In the genomic region with DNA sequence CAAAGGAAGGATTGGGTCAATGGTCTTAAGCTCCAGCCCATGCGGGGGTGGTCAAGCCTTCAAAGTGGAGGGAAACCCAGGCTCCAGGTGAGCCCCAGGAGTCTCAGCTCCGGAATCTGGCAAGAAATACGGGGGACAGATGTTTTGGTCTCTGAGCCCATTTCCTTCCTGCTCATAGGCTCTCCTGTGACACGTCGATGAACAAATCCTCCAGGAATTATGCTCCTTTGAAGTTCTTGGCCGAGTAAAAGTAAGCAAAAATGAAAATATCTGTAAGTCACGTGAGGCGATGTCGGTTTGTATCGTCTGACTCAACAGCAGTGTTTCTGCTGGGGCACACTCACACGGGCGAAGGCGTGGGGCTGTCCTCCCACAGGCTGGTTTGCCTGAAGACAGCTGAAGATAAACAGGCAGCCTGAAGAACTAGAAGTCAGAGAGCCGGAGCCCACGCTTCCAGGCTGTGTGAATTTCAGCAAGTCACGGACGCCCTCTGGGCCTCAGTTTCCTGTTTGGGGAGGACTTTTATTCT, we compare ENCODE assay signal across 8 cellular contexts. TPM values are rescaled to one million over a fixed set of nuclear protein-coding genes. Genes with fewer than 3 reads are reported as not detected.
DNase-seq lines count a peak whose midpoint lies in the region; ATAC-seq and TF ChIP-seq lines count a peak whose summit lies in the region.

No MANE protein-coding gene starts in this region.

- no peak overlapping the region for H3K27ac ChIP-seq in colonic mucosa
- H3K27ac ChIP-seq in skin epidermis: peak overlapping the region in 14 of 21 experiments; percentile 2 to 76 (median 44)

- peak; percentile 78 for DNase-seq in BJ (ENCODE audit: low read depth)
- peak; percentile 56 for DNase-seq in HFF-Myc (ENCODE audit: extremely low read depth, low read depth)
- peak; percentile 38 for DNase-seq in activated B cell treated with CpG ODN at 0.5 μM for 24 hours
- DNase-seq in colonic mucosa: no peak
- DNase-seq in COLO829 (ENCODE audit: low spot score): no peak
- no peak for DNase-seq in progenitor cell of endocrine pancreas (ENCODE audit: low spot score, unreplicated experiment)
- no peak for DNase-seq in NCI-H524 (lab: John Stamatoyannopoulos, UW)

- peaks cover 67% of the 10 kb centered on the region for H3K4me1 Mint-ChIP-seq in activated B cell treated with CpG ODN at 0.5 μM for 24 hours
- H3K4me1 Mint-ChIP-seq in progenitor cell of endocrine pancreas (ENCODE audit: low read depth): peaks cover 34% of the 10 kb centered on the region

- H3K36me3 Mint-ChIP-seq in activated B cell treated with CpG ODN at 0.5 μM for 24 hours (ENCODE audit: low read depth) (no peaks in the 10 kb centered on the region), progenitor cell of endocrine pancreas (ENCODE audit: insufficient read depth) (no peaks in the 10 kb centered on the region)

- H3K27me3 ChIP-seq in BJ (ENCODE audit: control insufficient read depth, insufficient read depth, low read length): no peaks in the 10 kb centered on the region
- H3K27me3 ChIP-seq in colonic mucosa: no peaks in the 10 kb centered on the region

- peak overlapping the region; percentile 0 to 26 for H3K9ac ChIP-seq in colonic mucosa (ENCODE audit: low read depth in 2 of 2, low read length in 2 of 2)

- intact Hi-C loops in activated B cell treated with CpG ODN at 0.5 μM for 24 hours (cut with micrococcal nuclease): loop anchor here (2.0 to 5.0 kb wide), 5 partner anchors 17 to 507 kb away; a partner anchor contains a TSS
- intact Hi-C loops in colonic mucosa (cut with DNase I): no loop called here

- POLR2A ChIA-PET in BJ (lab: Charles Lee): no interaction called here
- POLR2A ChIA-PET in activated B cell treated with CpG ODN at 0.5 μM for 24 hours (lab: Charles Lee): interaction anchor here (0.6 to 6.9 kb wide), 22 partner anchors 9 to 485 kb away, joined by 3 to 328 read pairs (median 8); a partner anchor contains a TSS

- no peak overlapping the region for H3K4me3 ChIP-seq in BJ (ENCODE audit: low read depth, low read length)
- H3K4me3 ChIP-seq in HFF-Myc (replicated peaks; ENCODE audit: low read depth, low read length): no peak overlapping the region
- H3K4me3 ChIP-seq in colonic mucosa: no peak overlapping the region
- peak overlapping the region in 1 of 7 experiments; percentile 2 for H3K4me3 ChIP-seq in skin epidermis

- H3K9me3 Mint-ChIP-seq in activated B cell treated with CpG ODN at 0.5 μM for 24 hours: no peaks in the 10 kb centered on the region
- no peaks in the 10 kb centered on the region for H3K9me3 Mint-ChIP-seq in progenitor cell of endocrine pancreas (ENCODE audit: low read depth)

- H3K27ac Mint-ChIP-seq in activated B cell treated with CpG ODN at 0.5 μM for 24 hours (peak overlapping the region; percentile 99), progenitor cell of endocrine pancreas (no peak overlapping the region)

- H3K4me3 Mint-ChIP-seq in activated B cell treated with CpG ODN at 0.5 μM for 24 hours (peak overlapping the region; percentile 82), progenitor cell of endocrine pancreas (ENCODE audit: low read depth) (no peak overlapping the region)

- no peaks in the 10 kb centered on the region for H3K36me3 ChIP-seq in BJ (ENCODE audit: control insufficient read depth, insufficient read depth, low read length)
- no peaks in the 10 kb centered on the region for H3K36me3 ChIP-seq in colonic mucosa

- no peaks in the 10 kb centered on the region for H3K4me1 ChIP-seq in colonic mucosa

- TF ChIP-seq CTCF in BJ (IDR thresholded peaks at IDR 0.05; ENCODE audit: insufficient read depth, low read depth, low read length) (no peak), HFF-Myc (IDR thresholded peaks at IDR 0.05; ENCODE audit: low read depth, low read length, missing control alignments) (no peak), activated B cell treated with CpG ODN at 0.5 μM for 24 hours (IDR thresholded peaks at IDR 0.05) (no peak), colonic mucosa (IDR thresholded peaks at IDR 0.05) (no peak), progenitor cell of endocrine pancreas (IDR thresholded peaks at IDR 0.05; ENCODE audit: unreplicated experiment) (no peak)

- H3K27me3 Mint-ChIP-seq in activated B cell treated with CpG ODN at 0.5 μM for 24 hours (no peaks in the 10 kb centered on the region), progenitor cell of endocrine pancreas (peaks cover 6% of the 10 kb centered on the region)

- peak; percentile 17 for ATAC-seq in activated B cell treated with CpG ODN at 0.5 μM for 24 hours (ENCODE audit: low read depth)

- H3K9me3 ChIP-seq in colonic mucosa: no peaks in the 10 kb centered on the region

- CTCF ChIA-PET in BJ (lab: Yijun Ruan, JAX): interaction anchor here (1.2 to 5.9 kb wide), 2 partner anchors 10 to 140 kb away, joined by 4 to 72 read pairs; a partner anchor contains a TSS
- CTCF ChIA-PET in activated B cell treated with CpG ODN at 0.5 μM for 24 hours (lab: Charles Lee): interaction anchor here (0.7 to 5.6 kb wide), 8 partner anchors 10 to 188 kb away, joined by 3 to 69 read pairs (median 36); a partner anchor contains a TSS

RNA-seq across cellular contexts. Expression of a gene that starts 52.6 kb away (rescaled TPM):
- 6.1 and 13.4 TPM in 2 replicates for polyA plus RNA-seq in BJ (2011; rRNA removed)
- polyA minus RNA-seq in BJ (2011; rRNA and poly(A)+ RNA removed): 4.1 and 6.3 TPM in 2 replicates
- total RNA-seq in activated B cell treated with CpG ODN at 0.5 μM for 24 hours (32.7 and 35.6 TPM in 2 replicates), colonic mucosa (10 to 100 TPM; 24.8 to 32.1 TPM), progenitor cell of endocrine pancreas (39.4 and 41.4 TPM in 2 replicates)

Comparison
In these comparisons a context has a peak if more than half of its experiments do, and no peak if none do; other contexts are left out.
1. DNase-seq: peak in BJ (single experiment), HFF-Myc (single experiment) and activated B cell treated with CpG ODN at 0.5 μM for 24 hours (single experiment); none in colonic mucosa (single experiment), COLO829 (single experiment), progenitor cell of endocrine pancreas (single experiment) and NCI-H524 (0 of 2).